Comparison of ENCODE assay signal across 8 cellular contexts in genomic region chr2:157443795-157444642, GRCh38. TPM values are rescaled to one million over a fixed set of nuclear protein-coding genes. Genes with fewer than 3 reads are reported as not detected.
A peak's percentile ranks its signal among the peaks of the same experiment; 100 is the strongest.
DNase-seq lines count a peak whose midpoint lies in the region; ATAC-seq and TF ChIP-seq lines count a peak whose summit lies in the region.

CYTIP (minus strand) TSS chr2:157444089; CDS start chr2:157444020, 69 bp downstream.

- no peaks in the 10 kb centered on the region for H3K9me3 Mint-ChIP-seq in activated CD8-positive, alpha-beta T cell treated with anti-CD3 and anti-CD28 coated beads, Interleukin-2, amount 10 ng/mL, durations not matched to agents 7 days and 5 days (ENCODE audit: insufficient read depth)

- TF ChIP-seq CTCF in DND-41 (IDR thresholded peaks at IDR 0.05; ENCODE audit: borderline replicate concordance, extremely low read depth, low read length, poor library complexity, severe bottlenecking), result no peak

- no peak within 1 kb of the TSS for H3K9ac ChIP-seq in DND-41 (ENCODE audit: low read depth, low read length)

- no peak within 1 kb of the TSS for H3K27ac ChIP-seq in DND-41 (ENCODE audit: low read length)
- peak within 1 kb of the TSS; percentile 0 for H3K27ac ChIP-seq in layer of hippocampus (ENCODE audit: low read depth, low read length)

- no peaks in the 10 kb centered on the region for H3K27me3 Mint-ChIP-seq in activated CD8-positive, alpha-beta T cell treated with anti-CD3 and anti-CD28 coated beads, Interleukin-2, amount 10 ng/mL, durations not matched to agents 7 days and 5 days (ENCODE audit: low read depth)

- H3K4me2 ChIP-seq in DND-41 (ENCODE audit: insufficient read depth, low read length), result no peak within 1 kb of the TSS

- peaks cover 33% of the 10 kb centered on the region for H3K4me1 Mint-ChIP-seq in activated CD8-positive, alpha-beta T cell treated with anti-CD3 and anti-CD28 coated beads, Interleukin-2, amount 10 ng/mL, durations not matched to agents 7 days and 5 days (ENCODE audit: low read depth)

- no peaks in the 10 kb centered on the region for H3K36me3 ChIP-seq in DND-41 (ENCODE audit: insufficient read depth, low read length)

- H3K36me3 Mint-ChIP-seq in activated CD8-positive, alpha-beta T cell treated with anti-CD3 and anti-CD28 coated beads, Interleukin-2, amount 10 ng/mL, durations not matched to agents 7 days and 5 days (ENCODE audit: low read depth), result peaks cover 46% of the 10 kb centered on the region

- H4K20me1 ChIP-seq in DND-41 (ENCODE audit: insufficient read depth, low read length), result no peaks in the 10 kb centered on the region

- CTCF ChIA-PET in activated CD8-positive, alpha-beta T cell treated with anti-CD3 and anti-CD28 coated beads, Interleukin-2, amount 10 ng/mL, durations not matched to agents 7 days and 5 days (lab: Charles Lee), result interaction anchor here (0.6 to 7.6 kb wide), 21 partner anchors 7 to 142 kb away, joined by 3 to 73 read pairs (median 4); partner anchors contain the start of gene ERMN

- no peaks in the 10 kb centered on the region for H3K79me2 ChIP-seq in DND-41 (ENCODE audit: insufficient read depth, low read length)

- DNase-seq in DND-41, result no peak
- DNase-seq in Jurkat, Clone E6-1 (ENCODE audit: low read depth, low spot score), result peak; percentile 11
- DNase-seq in activated CD8-positive, alpha-beta T cell treated with anti-CD3 and anti-CD28 coated beads, Interleukin-2, amount 10 ng/mL, durations not matched to agents 7 days and 5 days, result peak; percentile 87
- DNase-seq in stimulated activated naive CD8-positive, alpha-beta T cell treated with anti-CD3 and anti-CD28 coated beads, Interleukin-15, Interleukin-2, amounts not matched to agents 100 U/mL and 50 U/mL, for 24 hours, result peak; percentile 66
- no peak for DNase-seq in DMS79 treated with DMSO at 0.1 percent for 48 hours (lab: John Stamatoyannopoulos, UW)
- no peak for DNase-seq in NCI-H526 (lab: John Stamatoyannopoulos, UW)

- H3K27me3 ChIP-seq in DND-41 (ENCODE audit: insufficient read depth, low read length, poor library complexity), result peaks cover 11% of the 10 kb centered on the region
- H3K27me3 ChIP-seq in layer of hippocampus (ENCODE audit: control insufficient read depth, insufficient read depth, low read length), result no peaks in the 10 kb centered on the region

- H3K4me3 Mint-ChIP-seq in activated CD8-positive, alpha-beta T cell treated with anti-CD3 and anti-CD28 coated beads, Interleukin-2, amount 10 ng/mL, durations not matched to agents 7 days and 5 days, result peak within 1 kb of the TSS; percentile 94

- no peak within 1 kb of the TSS for H2AFZ ChIP-seq in DND-41 (ENCODE audit: low read depth, low read length)

- no peak within 1 kb of the TSS for H3K4me3 ChIP-seq in DND-41 (ENCODE audit: low read depth in 1 of 2, low read length in 2 of 2)
- H3K4me3 ChIP-seq in Jurkat, Clone E6-1 (ENCODE audit: low read length), result no peak within 1 kb of the TSS

- no peaks in the 10 kb centered on the region for H3K4me1 ChIP-seq in DND-41 (ENCODE audit: insufficient read depth, low read length)

- H3K9me3 ChIP-seq in DND-41 (ENCODE audit: insufficient read depth, low read length, severe bottlenecking), result no peaks in the 10 kb centered on the region

- H3K27ac Mint-ChIP-seq in activated CD8-positive, alpha-beta T cell treated with anti-CD3 and anti-CD28 coated beads, Interleukin-2, amount 10 ng/mL, durations not matched to agents 7 days and 5 days, result peak within 1 kb of the TSS; percentile 92

- ATAC-seq in DND-41 (ENCODE audit: insufficient read depth, low read depth) (peak; percentile 29; the same call in 1 of the 3 replicates), GM21390 (IDR thresholded peaks at IDR 0.05; ENCODE audit: unreplicated experiment) (peak; percentile 43)
- peak; percentile 45 for ATAC-seq in activated CD8-positive, alpha-beta T cell treated with anti-CD3 and anti-CD28 coated beads, Interleukin-2, amount 10 ng/mL, durations not matched to agents 7 days and 5 days
- peak; percentile 52 for ATAC-seq in stimulated activated naive CD8-positive, alpha-beta T cell treated with anti-CD3 and anti-CD28 coated beads, Interleukin-15, Interleukin-2, amounts not matched to agents 100 U/mL and 50 U/mL, for 24 hours

- POLR2A ChIA-PET in activated CD8-positive, alpha-beta T cell treated with anti-CD3 and anti-CD28 coated beads, Interleukin-2, amount 10 ng/mL, durations not matched to agents 7 days and 5 days (lab: Charles Lee), result interaction anchor here (0.6 to 14.3 kb wide), 25 partner anchors 8 to 454 kb away, joined by 3 to 258 read pairs (median 8); no protein-coding TSS in a partner anchor

RNA-seq across cellular contexts. Expression of gene CYTIP, which starts in this region (rescaled TPM):
- polyA plus RNA-seq in Jurkat, Clone E6-1 (2012; ENCODE audit: insufficient read depth, insufficient read length), result not detected
- total RNA-seq in activated CD8-positive, alpha-beta T cell treated with anti-CD3 and anti-CD28 coated beads, Interleukin-2, amount 10 ng/mL, durations not matched to agents 7 days and 5 days, result 100 to 1,000 TPM; 222 to 227 TPM

Comparison
In these comparisons a context has a peak if more than half of its experiments do, and no peak if none do; other contexts are left out.
1. DNase-seq: peak in Jurkat, Clone E6-1 (single experiment), activated CD8-positive, alpha-beta T cell treated with anti-CD3 and anti-CD28 coated beads, Interleukin-2, amount 10 ng/mL, durations not matched to agents 7 days and 5 days (single experiment) and stimulated activated naive CD8-positive, alpha-beta T cell treated with anti-CD3 and anti-CD28 coated beads, Interleukin-15, Interleukin-2, amounts not matched to agents 100 U/mL and 50 U/mL, for 24 hours (single experiment); none in DND-41 (single experiment), DMS79 treated with DMSO at 0.1 percent for 48 hours (single experiment) and NCI-H526 (0 of 2).
2. Peak in every context shown above with its lines, with median percentiles within 50 percentile points of each other: ATAC-seq.